ENCODE assay signal across 8 cellular contexts in genomic region chr9:83707518-83707767, GRCh38. TPM values are rescaled to one million over a fixed set of nuclear protein-coding genes. Genes with fewer than 3 reads are reported as not detected.
A peak's percentile ranks its signal among the peaks of the same experiment; 100 is the strongest.
DNase-seq lines count a peak whose midpoint lies in the region; ATAC-seq, FAIRE-seq and TF ChIP-seq lines count a peak whose summit lies in the region.

No MANE protein-coding gene starts in this region.

- no peak for TF ChIP-seq CTCF in AG04449 (IDR thresholded peaks at IDR 0.05; ENCODE audit: insufficient read depth, low read length, missing control alignments)
- TF ChIP-seq CTCF in RWPE1 (conservative IDR thresholded peaks at IDR 0.05; ENCODE audit: low read depth) = no peak
- TF ChIP-seq CTCF in cardiac fibroblast (IDR thresholded peaks at IDR 0.05; ENCODE audit: low read depth, low read length) = no peak
- no peak for TF ChIP-seq CTCF in lower lobe of right lung (IDR thresholded peaks at IDR 0.05)

- peak overlapping the region; percentile 90 to 99 for H3K4me3 Mint-ChIP-seq in stimulated activated naive CD8-positive, alpha-beta T cell treated with anti-CD3 and anti-CD28 coated beads, Interleukin-15, amount 100 ng/mL, for 72 hours

- intact Hi-C loops in lower lobe of right lung (cut with DNase I) = no loop called here

- no peaks in the 10 kb centered on the region for H3K27me3 ChIP-seq in lower lobe of right lung (ENCODE audit: low read depth)

- POLR2A ChIA-PET in AG04449 (lab: Yijun Ruan, JAX) = interaction anchor here (0.9 to 1.2 kb wide), 3 partner anchors 18 to 51 kb away, joined by 3 read pairs; no protein-coding TSS in a partner anchor
- POLR2A ChIA-PET in RWPE1 (lab: Yijun Ruan, JAX; ENCODE audit: low non-redundant PET) = no interaction called here

- no peaks in the 10 kb centered on the region for H3K9me3 Mint-ChIP-seq in stimulated activated naive CD8-positive, alpha-beta T cell treated with anti-CD3 and anti-CD28 coated beads, Interleukin-15, amount 100 ng/mL, for 72 hours

- peaks cover 48% of the 10 kb centered on the region for H3K4me1 Mint-ChIP-seq in stimulated activated naive CD8-positive, alpha-beta T cell treated with anti-CD3 and anti-CD28 coated beads, Interleukin-15, amount 100 ng/mL, for 72 hours

- DNase-seq in AG04449 (ENCODE audit: low read depth, low spot score) (no peak), RWPE1 (ENCODE audit: low spot score) (peak; percentile 79), cardiac fibroblast (ENCODE audit: low read depth in 2 of 2) (peak in 1 of 2 donors; percentile 87), lower lobe of right lung (no peak), frontal cortex (ENCODE audit: low spot score in 2 of 2) (no peak)
- DNase-seq in stimulated activated naive CD8-positive, alpha-beta T cell treated with anti-CD3 and anti-CD28 coated beads, Interleukin-15, amount 100 ng/mL, for 72 hours = no peak

- H3K9me3 ChIP-seq in lower lobe of right lung = no peaks in the 10 kb centered on the region

- no peak for FAIRE-seq in frontal cortex (lab: Jason Lieb, UNC)

- CTCF ChIA-PET in AG04449 (lab: Yijun Ruan, JAX) = interaction anchor here (0.6 to 5.3 kb wide), 4 partner anchors 58 to 273 kb away, joined by 3 to 20 read pairs (median 5); partner anchors contain the start of genes HNRNPK and RMI1
- CTCF ChIA-PET in RWPE1 (lab: Yijun Ruan, JAX) = no interaction called here

- peaks cover 24% of the 10 kb centered on the region for H3K4me1 ChIP-seq in lower lobe of right lung

- H3K27me3 Mint-ChIP-seq in stimulated activated naive CD8-positive, alpha-beta T cell treated with anti-CD3 and anti-CD28 coated beads, Interleukin-15, amount 100 ng/mL, for 72 hours = no peaks in the 10 kb centered on the region

- peak overlapping the region; percentile 98 for H3K4me3 ChIP-seq in AG04449 (ENCODE audit: low read depth, low read length)
- peak overlapping the region; percentile 84 to 90 for H3K4me3 ChIP-seq in cardiac fibroblast (replicated peaks in 1 of 2; ENCODE audit: low read depth in 2 of 2, low read length in 2 of 2)
- peak overlapping the region; percentile 98 for H3K4me3 ChIP-seq in lower lobe of right lung

- H3K27ac Mint-ChIP-seq in stimulated activated naive CD8-positive, alpha-beta T cell treated with anti-CD3 and anti-CD28 coated beads, Interleukin-15, amount 100 ng/mL, for 72 hours = peak overlapping the region; percentile 99 to 100

- ATAC-seq in GM18867 (IDR thresholded peaks at IDR 0.05; ENCODE audit: unreplicated experiment) = peak; percentile 43
- peak; percentile 48 for ATAC-seq in HG03066 (IDR thresholded peaks at IDR 0.05; ENCODE audit: low read depth, unreplicated experiment)
- ATAC-seq in lower lobe of right lung = peak; percentile 88 to 89
- peak; percentile 78 for ATAC-seq in stimulated activated naive CD8-positive, alpha-beta T cell treated with anti-CD3 and anti-CD28 coated beads, Interleukin-15, amount 100 ng/mL, for 72 hours

- no peaks in the 10 kb centered on the region for H3K36me3 ChIP-seq in lower lobe of right lung

- H3K27ac ChIP-seq in RWPE1 = peak overlapping the region; percentile 97
- H3K27ac ChIP-seq in lower lobe of right lung = peak overlapping the region; percentile 100

RNA-seq across cellular contexts. Expression of gene UBQLN1, which starts 0.3 kb away (rescaled TPM):
- 88.4 TPM for total RNA-seq in lower lobe of right lung
- 245 TPM for total RNA-seq in frontal cortex
